In the genomic region with DNA sequence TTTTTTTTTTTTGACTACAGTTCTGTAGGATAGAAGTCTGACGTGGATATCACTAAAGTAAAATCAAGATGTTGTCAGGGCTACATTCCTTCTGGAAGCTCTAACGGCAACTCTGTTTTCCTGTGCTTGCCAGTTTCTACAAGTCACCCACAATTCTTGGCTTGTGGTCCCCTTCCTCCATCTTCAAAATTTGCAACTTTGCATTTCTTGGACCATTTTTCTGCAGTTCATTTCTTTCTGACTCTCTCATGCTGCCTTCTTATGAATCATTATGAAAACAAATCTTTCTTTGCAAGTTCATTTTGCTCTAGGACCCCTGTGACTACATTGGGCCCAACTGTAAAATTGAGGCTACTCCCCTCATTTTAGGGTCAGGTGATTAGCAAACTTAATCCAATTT, we compare ENCODE assay signal across 1 cellular context.
TF ChIP-seq lines count a peak whose summit lies in the region.

No MANE protein-coding gene starts in this region.

TF ChIP-seq in K562, 482 proteins besides CTCF, POLR2A, EP300 and RAD21 (continued from another document):
- TF ChIP-seq ZBTB40 (IDR thresholded peaks at IDR 0.05) (no peak), ZBTB40 (CRISPR knock-in tag; IDR thresholded peaks at IDR 0.05) (no peak), MYNN (IDR thresholded peaks at IDR 0.05) (no peak), MYNN (CRISPR knock-in tag; IDR thresholded peaks at IDR 0.05) (no peak), ELF2 (CRISPR knock-in tag; IDR thresholded peaks at IDR 0.05) (no peak), MAFF (IDR thresholded peaks at IDR 0.05; ENCODE audit: low read length) (peak; percentile 60), PYGO2 (tag; IDR thresholded peaks at IDR 0.05) (no peak), PREB (CRISPR knock-in tag; IDR thresholded peaks at IDR 0.05) (no peak), PCBP2 (IDR thresholded peaks at IDR 0.05; ENCODE audit: low read depth, low read length, poor library complexity, severe bottlenecking) (no peak), C11orf30 (IDR thresholded peaks at IDR 0.05; ENCODE audit: low read depth) (peak; percentile 72), ZBTB7A (IDR thresholded peaks at IDR 0.05; ENCODE audit: borderline replicate concordance, control insufficient read depth, low read depth, low read length) (no peak), MAFG (tag; conservative IDR thresholded peaks at IDR 0.05) (peak; percentile 58), EWSR1 (IDR thresholded peaks at IDR 0.05; ENCODE audit: borderline replicate concordance, low read depth, partially characterized antibody) (no peak), LARP7 (IDR thresholded peaks at IDR 0.05) (no peak), ZNF174 (CRISPR knock-in tag; IDR thresholded peaks at IDR 0.05) (no peak)
- TF ChIP-seq, protein P1, sequence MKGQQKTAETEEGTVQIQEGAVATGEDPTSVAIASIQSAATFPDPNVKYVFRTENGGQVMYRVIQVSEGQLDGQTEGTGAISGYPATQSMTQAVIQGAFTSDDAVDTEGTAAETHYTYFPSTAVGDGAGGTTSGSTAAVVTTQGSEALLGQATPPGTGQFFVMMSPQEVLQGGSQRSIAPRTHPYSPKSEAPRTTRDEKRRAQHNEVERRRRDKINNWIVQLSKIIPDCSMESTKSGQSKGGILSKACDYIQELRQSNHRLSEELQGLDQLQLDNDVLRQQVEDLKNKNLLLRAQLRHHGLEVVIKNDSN (CRISPR knock-in tag; IDR thresholded peaks at IDR 0.05): no peak
